ENCODE assay signal across 8 cellular contexts in the genomic region with DNA sequence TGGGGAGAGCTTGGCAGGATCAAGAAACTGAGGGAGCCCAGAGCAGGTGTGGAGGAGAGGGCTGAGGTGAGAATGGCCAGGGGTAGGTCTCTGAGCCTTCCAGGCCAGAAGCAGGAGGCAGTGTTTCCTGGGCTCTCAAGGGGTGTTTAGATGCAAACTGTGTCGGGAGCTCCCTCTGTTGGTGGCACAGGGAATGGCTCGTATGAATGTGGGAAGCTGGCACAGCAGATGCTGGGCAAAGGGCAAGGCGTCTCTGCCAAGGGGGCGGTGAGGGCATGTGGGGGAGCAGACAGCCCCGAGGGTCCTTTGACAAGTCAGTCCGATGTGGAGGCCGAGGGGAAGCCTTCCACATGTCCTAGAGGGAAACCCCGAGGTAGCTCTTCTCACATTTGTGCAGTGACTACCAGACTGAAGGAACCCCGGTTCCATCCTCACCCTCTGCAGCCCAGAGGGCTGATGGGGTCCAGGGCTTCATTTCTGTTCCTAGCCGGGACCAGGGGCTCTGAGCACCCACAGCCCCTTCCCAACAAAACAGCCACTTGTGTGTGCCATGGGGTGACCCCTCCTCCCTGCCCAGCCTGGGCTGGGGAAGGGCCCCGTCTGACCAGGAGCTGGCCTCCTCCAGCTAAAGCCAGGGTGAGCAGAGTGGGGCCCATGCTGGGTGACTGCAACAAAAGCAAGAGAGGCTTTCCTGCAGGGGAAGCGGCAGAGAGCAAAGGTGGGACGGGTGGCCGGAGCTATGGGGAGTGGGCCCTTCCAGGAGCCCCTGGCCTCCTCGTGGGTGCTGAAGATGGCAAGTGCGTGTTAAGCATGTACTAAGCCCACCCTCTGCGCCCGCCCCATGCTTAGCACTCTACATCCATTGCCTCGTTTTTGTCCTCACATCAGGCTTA.
A peak's percentile ranks its signal among the peaks of the same experiment; 100 is the strongest.
DNase-seq lines count a peak whose midpoint lies in the region; ATAC-seq and TF ChIP-seq lines count a peak whose summit lies in the region.

No MANE protein-coding gene starts in this region.

- intact Hi-C loops in upper lobe of right lung (cut with DNase I): loop anchor here (5.0 kb wide), 1 partner anchor 383 kb away; the partner anchor contains the start of gene SH3RF3

- TF ChIP-seq CTCF in LNCAP (IDR thresholded peaks at IDR 0.05) (peak; percentile 81), SK-N-SH (IDR thresholded peaks at IDR 0.05) (peak; percentile 86), upper lobe of right lung (IDR thresholded peaks at IDR 0.05) (peak; percentile 93)

- no peak overlapping the region for H3K4me2 ChIP-seq in SK-N-SH
- H3K4me2 ChIP-seq in trophoblast cell (ENCODE audit: low read length): no peak overlapping the region

- peak overlapping the region; percentile 9 for H2BK120ac ChIP-seq in trophoblast cell (ENCODE audit: insufficient read depth, low read length, poor library complexity)

- H3K4me3 ChIP-seq in SK-N-SH (ENCODE audit: low read depth in 2 of 2, low read length in 1 of 2) (no peak overlapping the region; a peak in 1 of 4 replicates), trophoblast cell (ENCODE audit: low read depth, low read length) (no peak overlapping the region), upper lobe of right lung (no peak overlapping the region)

- H3K36me3 ChIP-seq in SK-N-SH (replicated peaks in 1 of 2; ENCODE audit: control insufficient read depth in 1 of 2, insufficient read depth in 2 of 2, low read length in 1 of 2): no peaks in the 10 kb centered on the region
- no peaks in the 10 kb centered on the region for H3K36me3 ChIP-seq in trophoblast cell (ENCODE audit: control insufficient read depth in 1 of 2, insufficient read depth in 2 of 2, low read length in 2 of 2)
- H3K36me3 ChIP-seq in upper lobe of right lung: no peaks in the 10 kb centered on the region

- H3K27ac ChIP-seq in SK-N-SH (ENCODE audit: low read depth in 2 of 2, low read length in 1 of 2): no peak overlapping the region
- H3K27ac ChIP-seq in trophoblast cell (ENCODE audit: low read depth, low read length): no peak overlapping the region
- H3K27ac ChIP-seq in upper lobe of right lung: no peak overlapping the region

- no peak overlapping the region for H4K8ac ChIP-seq in trophoblast cell (ENCODE audit: low read depth, low read length)

- no peak overlapping the region for H3K14ac ChIP-seq in trophoblast cell (ENCODE audit: low read length)

- H4K20me1 ChIP-seq in SK-N-SH (ENCODE audit: insufficient read depth): no peaks in the 10 kb centered on the region

- peaks cover 4 to 19% of the 10 kb centered on the region in 2 experiments; a peak in 2 of 4 replicates for H3K4me1 ChIP-seq in SK-N-SH (ENCODE audit: control insufficient read depth in 1 of 2, insufficient read depth in 2 of 2, low read depth in 1 of 2, low read length in 1 of 2)
- H3K4me1 ChIP-seq in trophoblast cell (ENCODE audit: control insufficient read depth in 1 of 2, insufficient read depth in 2 of 2, low read length in 2 of 2): peaks cover 0 to 3% of the 10 kb centered on the region in 2 experiments
- H3K4me1 ChIP-seq in upper lobe of right lung: no peaks in the 10 kb centered on the region

- no peak overlapping the region for H3K4ac ChIP-seq in trophoblast cell (ENCODE audit: low read depth, low read length)

- no peak overlapping the region for H2BK12ac ChIP-seq in trophoblast cell (ENCODE audit: low read length)

- peak; percentile 97 for TF ChIP-seq RAD21 in SK-N-SH (IDR thresholded peaks at IDR 0.05; ENCODE audit: low read length)

- DNase-seq in NCI-H146 (lab: John Stamatoyannopoulos, UW) (peak; percentile 19), NCI-H146 treated with DMSO at 0.1 percent for 48 hours (lab: John Stamatoyannopoulos, UW; ENCODE audit: unreplicated experiment) (no peak), SK-N-SH (peak; percentile 87), glomerular visceral epithelial cell (ENCODE audit: extremely low spot score) (peak; percentile 81), trophoblast cell (peak; percentile 57 to 92), upper lobe of right lung (peak; percentile 83)
- peak; percentile 71 for DNase-seq in activated naive CD4-positive, alpha-beta T cell treated with Interleukin-2 at 50 U/mL for 16 hours

- H3K79me1 ChIP-seq in trophoblast cell (ENCODE audit: low read length): peaks cover 3% of the 10 kb centered on the region

- 36% methylated on average over 10 of the region's 19 CpGs for WGBS in SK-N-SH (ENCODE audit: low lambda C conversion rate)
- WGBS in trophoblast cell (ENCODE audit: extremely low coverage, insufficient coverage, insufficient read length): no CpG with 5 or more reads among the region's 19 CpGs

- ATAC-seq in upper lobe of right lung: peak; percentile 87

- H3F3A ChIP-seq in SK-N-SH (replicated peaks; ENCODE audit: insufficient read depth): peaks cover 5% of the 10 kb centered on the region

- H3K9me3 ChIP-seq in SK-N-SH (no peaks in the 10 kb centered on the region), trophoblast cell (ENCODE audit: insufficient read depth, low read depth, low read length) (peaks cover 3% of the 10 kb centered on the region), upper lobe of right lung (no peaks in the 10 kb centered on the region)

- no peaks in the 10 kb centered on the region for H3K79me2 ChIP-seq in SK-N-SH (ENCODE audit: insufficient read depth)
- H3K79me2 ChIP-seq in trophoblast cell (ENCODE audit: control insufficient read depth, insufficient read depth, low read length, poor library complexity): no peaks in the 10 kb centered on the region

- no peak for TF ChIP-seq EP300 in SK-N-SH (IDR thresholded peaks at IDR 0.05; ENCODE audit: borderline replicate concordance in 1 of 2, low read depth in 1 of 2, low read length in 1 of 2)

- CTCF ChIA-PET in SK-N-SH (lab: Yijun Ruan, JAX): interaction anchor here (0.6 to 6.1 kb wide), 76 partner anchors 8 to 517 kb away, joined by 3 to 160 read pairs (median 4); partner anchors contain the start of gene SH3RF3

- H2AFZ ChIP-seq in SK-N-SH (ENCODE audit: low read depth) (no peak overlapping the region), trophoblast cell (ENCODE audit: insufficient read depth, low read length, poor library complexity) (no peak overlapping the region)

- H3K9me2 ChIP-seq in SK-N-SH: no peaks in the 10 kb centered on the region

- H3K18ac ChIP-seq in trophoblast cell (ENCODE audit: low read length): no peak overlapping the region

- POLR2A ChIA-PET in SK-N-SH (lab: Yijun Ruan, JAX): interaction anchor here (0.8 to 1.0 kb wide), 2 partner anchors 103 to 383 kb away, joined by 3 read pairs; partner anchors contain the start of gene SEPTIN10

- H3K23ac ChIP-seq in trophoblast cell (ENCODE audit: low read length): no peak overlapping the region

- H3K9ac ChIP-seq in SK-N-SH (no peak overlapping the region), trophoblast cell (ENCODE audit: low read length) (no peak overlapping the region)

- H4K91ac ChIP-seq in trophoblast cell (ENCODE audit: low read depth, low read length): no peak overlapping the region

- H2BK5ac ChIP-seq in trophoblast cell (ENCODE audit: low read depth, low read length, poor library complexity): no peak overlapping the region

- H3K27me3 ChIP-seq in SK-N-SH (ENCODE audit: insufficient read depth) (no peaks in the 10 kb centered on the region), trophoblast cell (ENCODE audit: insufficient read depth, low read length) (no peaks in the 10 kb centered on the region), upper lobe of right lung (no peaks in the 10 kb centered on the region)

- H2AK5ac ChIP-seq in trophoblast cell (ENCODE audit: low read length): no peak overlapping the region

- H4K12ac ChIP-seq in trophoblast cell (ENCODE audit: low read depth, low read length): no peak overlapping the region

TF ChIP-seq in SK-N-SH, 30 proteins besides CTCF, POLR2A, EP300 and RAD21:
- TF ChIP-seq SMC3 (IDR thresholded peaks at IDR 0.05; ENCODE audit: low read depth, low read length): peak; percentile 99
- TF ChIP-seq GATA2 (CRISPR knock-in tag; IDR thresholded peaks at IDR 0.05): no peak
